Comparison of ENCODE assay signal across 1 cellular context in genomic region chr16:65713409-65713808, GRCh38.
TF ChIP-seq lines count a peak whose summit lies in the region.

No MANE protein-coding gene starts in this region.

TF ChIP-seq in H1, 55 proteins besides CTCF, POLR2A, EP300 and RAD21:
- TF ChIP-seq YY1 (IDR thresholded peaks at IDR 0.05; ENCODE audit: low read depth, low read length) (no peak), SUZ12 (IDR thresholded peaks at IDR 0.05; ENCODE audit: low read length) (no peak), BRCA1 (IDR thresholded peaks at IDR 0.05; ENCODE audit: low read depth, low read length) (no peak), TBP (IDR thresholded peaks at IDR 0.05; ENCODE audit: low read depth, low read length) (no peak), JUND (IDR thresholded peaks at IDR 0.05; ENCODE audit: low read length) (no peak), TAF7 (optimal IDR thresholded peaks at IDR 0.05; ENCODE audit: borderline replicate concordance, low read depth, low read length) (no peak), ATF2 (IDR thresholded peaks at IDR 0.05; ENCODE audit: low read length) (no peak), EGR1 (IDR thresholded peaks at IDR 0.05; ENCODE audit: borderline replicate concordance, low read depth, low read length) (no peak), E2F6 (IDR thresholded peaks at IDR 0.05) (no peak), RFX5 (IDR thresholded peaks at IDR 0.05; ENCODE audit: borderline replicate concordance, low read depth, low read length) (no peak), RBBP5 (IDR thresholded peaks at IDR 0.05; ENCODE audit: borderline replicate concordance, low read depth, low read length) (no peak), CHD2 (IDR thresholded peaks at IDR 0.05; ENCODE audit: low read length) (no peak)
